1 cellular context compared by ENCODE assay signal in the genomic region with DNA sequence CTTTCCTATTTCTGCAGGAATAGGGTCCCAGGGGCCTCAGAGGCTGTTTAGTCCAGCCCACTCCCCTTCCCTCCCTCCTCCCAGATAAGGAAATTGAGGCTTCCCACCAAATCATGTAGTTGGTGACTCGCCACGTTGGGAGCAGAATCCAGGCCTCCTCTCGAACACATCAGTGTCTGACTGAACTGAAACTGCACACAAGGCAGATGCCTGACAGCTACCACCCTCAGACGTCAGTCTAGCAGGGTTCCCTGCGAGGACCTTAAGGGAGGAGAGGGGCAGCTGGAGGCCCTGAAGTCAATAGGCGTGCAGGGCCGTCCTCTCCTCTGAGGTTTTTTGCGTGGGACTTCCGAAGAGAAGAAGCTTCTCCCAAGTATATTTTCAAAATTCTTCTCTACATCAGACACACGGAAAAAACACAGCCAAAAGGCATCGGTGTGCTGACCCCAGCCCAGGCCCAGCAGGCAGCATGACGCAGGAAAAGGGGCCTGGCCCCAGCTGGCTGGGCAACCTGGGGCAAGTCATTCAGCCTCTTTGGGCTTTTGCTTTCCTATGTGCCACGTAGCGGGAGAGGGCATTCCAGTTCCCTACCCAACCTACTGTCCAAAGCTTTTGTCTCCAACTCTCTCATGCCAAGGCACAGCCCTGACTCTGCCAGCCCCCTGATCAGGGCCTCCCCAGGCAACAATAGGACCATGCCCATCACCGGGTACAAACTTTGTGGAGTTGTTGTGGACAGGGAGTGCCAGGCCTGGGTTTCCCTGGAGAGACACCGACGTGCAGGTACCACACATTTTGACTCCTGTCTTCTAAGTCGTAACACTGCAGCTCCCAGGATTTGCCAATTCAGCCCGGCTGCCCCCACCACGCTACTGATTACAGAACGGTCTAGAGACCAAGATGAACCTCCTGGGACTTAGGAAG.
TF ChIP-seq lines count a peak whose summit lies in the region.

No MANE protein-coding gene starts in this region.

TF ChIP-seq in IMR-90, 13 proteins besides CTCF, POLR2A, EP300 and RAD21 (continued from another document):
- TF ChIP-seq SMC3 (IDR thresholded peaks at IDR 0.05; ENCODE audit: low read depth, low read length): no peak
